ENCODE assay signal across 16 cellular contexts in genomic region chr20:19695081-19695480, GRCh38.
"Had no signal": no experiment of that assay in that cellular context is flagged by ENCODE, and none has a peak within 500 bp of the region (broad histone marks: within the 10 kb centered on the region; RNA-seq: fewer than 3 reads in every experiment).

No MANE protein-coding gene starts in this region.

- H3K27me3 Mint-ChIP-seq: stimulated activated memory B cell treated with anti-CD40 and anti-IgM and Interleukin-4, amounts not matched to agents 10 μg/mL and 1 μg/mL and 100 μg/mL, for 72 hours had no signal

- DNase-seq: activated CD4-positive, alpha-beta T cell treated with anti-CD3 and anti-CD28 coated beads for 1 hour; activated CD4-positive, alpha-beta T cell treated with anti-CD3 and anti-CD28 coated beads, Interleukin-2, amount 50 U/mL, for 4 hours; activated naive CD4-positive, alpha-beta T cell treated with anti-CD3 and anti-CD28 coated beads for 36 hours; activated naive CD8-positive, alpha-beta T cell treated with anti-CD3 and anti-CD28 coated beads, Interleukin-2, amount 50 U/mL, for 24 hours; aorta; foreskin melanocyte; heart left ventricle; mammary epithelial cell; naive thymus-derived CD8-positive, alpha-beta T cell; nucleus accumbens; posterior cingulate gyrus; stimulated activated CD4-positive, alpha-beta T cell treated with anti-CD3 and anti-CD28 coated beads, Interleukin-2, amount 100 ng/mL, for 48 hours; T1000 had no signal

- H3K4me3 Mint-ChIP-seq: activated naive CD4-positive, alpha-beta T cell treated with anti-CD3 and anti-CD28 coated beads for 36 hours; activated naive CD8-positive, alpha-beta T cell treated with anti-CD3 and anti-CD28 coated beads, Interleukin-2, amount 50 U/mL, for 24 hours; activated T-helper 17 cell treated with anti-CD3 and anti-CD28 coated beads, Interleukin-2, amount 50 U/mL, for 72 hours; naive thymus-derived CD8-positive, alpha-beta T cell; stimulated activated memory B cell treated with anti-CD40 and anti-IgM and Interleukin-4, amounts not matched to agents 10 μg/mL and 1 μg/mL and 100 μg/mL, for 72 hours had no signal

- H3K36me3 Mint-ChIP-seq: naive thymus-derived CD8-positive, alpha-beta T cell; stimulated activated memory B cell treated with anti-CD40 and anti-IgM and Interleukin-4, amounts not matched to agents 10 μg/mL and 1 μg/mL and 100 μg/mL, for 72 hours had no signal

- H3K27ac Mint-ChIP-seq: activated naive CD4-positive, alpha-beta T cell treated with anti-CD3 and anti-CD28 coated beads for 36 hours; activated naive CD8-positive, alpha-beta T cell treated with anti-CD3 and anti-CD28 coated beads, Interleukin-2, amount 50 U/mL, for 24 hours; activated T-helper 17 cell treated with anti-CD3 and anti-CD28 coated beads, Interleukin-2, amount 50 U/mL, for 72 hours; naive thymus-derived CD8-positive, alpha-beta T cell; stimulated activated memory B cell treated with anti-CD40 and anti-IgM and Interleukin-4, amounts not matched to agents 10 μg/mL and 1 μg/mL and 100 μg/mL, for 72 hours had no signal

- ATAC-seq: activated naive CD8-positive, alpha-beta T cell treated with anti-CD3 and anti-CD28 coated beads, Interleukin-2, amount 50 U/mL, for 24 hours; activated T-helper 17 cell treated with anti-CD3 and anti-CD28 coated beads, Interleukin-2, amount 50 U/mL, for 72 hours; heart left ventricle; left lobe of liver; naive thymus-derived CD8-positive, alpha-beta T cell; stimulated activated memory B cell treated with anti-CD40 and anti-IgM and Interleukin-4, amounts not matched to agents 10 μg/mL and 1 μg/mL and 100 μg/mL, for 72 hours had no signal

- H3K9me3 Mint-ChIP-seq: activated naive CD4-positive, alpha-beta T cell treated with anti-CD3 and anti-CD28 coated beads for 36 hours; activated naive CD8-positive, alpha-beta T cell treated with anti-CD3 and anti-CD28 coated beads, Interleukin-2, amount 50 U/mL, for 24 hours; activated T-helper 17 cell treated with anti-CD3 and anti-CD28 coated beads, Interleukin-2, amount 50 U/mL, for 72 hours; stimulated activated memory B cell treated with anti-CD40 and anti-IgM and Interleukin-4, amounts not matched to agents 10 μg/mL and 1 μg/mL and 100 μg/mL, for 72 hours had no signal
